Comparison of ENCODE assay signal across 8 cellular contexts in the genomic region with DNA sequence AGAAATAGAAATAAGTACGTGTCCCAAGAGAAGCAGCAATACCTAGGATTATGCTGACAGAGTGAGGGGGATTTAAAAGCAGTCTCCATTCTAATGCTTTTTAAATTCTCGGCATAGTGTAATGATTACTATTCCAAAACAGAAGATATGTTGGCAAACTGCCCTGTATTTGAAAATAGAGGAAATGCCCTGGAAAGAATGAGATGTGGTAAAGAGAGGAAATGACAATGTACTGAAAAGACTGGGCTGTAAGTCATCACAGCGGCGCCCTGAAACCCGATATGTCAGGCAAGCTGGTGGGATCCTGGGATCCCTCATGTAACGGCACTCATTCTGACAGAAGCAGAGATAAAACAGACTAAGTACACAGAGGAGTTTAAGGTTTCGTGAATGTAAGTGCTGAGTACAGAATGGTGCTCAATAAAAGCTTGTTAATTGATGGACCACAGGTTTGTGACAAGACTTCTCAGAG.
DNase-seq lines count a peak whose midpoint lies in the region; ATAC-seq and TF ChIP-seq lines count a peak whose summit lies in the region.

No MANE protein-coding gene starts in this region.

- CTCF ChIA-PET in AG04449 (lab: Yijun Ruan, JAX), result interaction anchor here (0.7 to 1.7 kb wide), 2 partner anchors 285 to 1552 kb away, joined by 3 to 6 read pairs; no protein-coding TSS in a partner anchor

- POLR2A ChIA-PET in AG04449 (lab: Yijun Ruan, JAX), result interaction anchor here (1.2 kb wide), 1 partner anchor 23 kb away, joined by 4 read pairs; no protein-coding TSS in a partner anchor

- H3K4me3 ChIP-seq in AG04449 (ENCODE audit: low read depth, low read length), result no peak overlapping the region

- no peak for TF ChIP-seq CTCF in AG04449 (IDR thresholded peaks at IDR 0.05; ENCODE audit: insufficient read depth, low read length, missing control alignments)

- ATAC-seq in SK-N-SH treated with all-trans-retinoic acid at 6 μM for 48 hours (peak; percentile 86), GM19035 (IDR thresholded peaks at IDR 0.05; ENCODE audit: unreplicated experiment) (no peak), GM19395 (IDR thresholded peaks at IDR 0.05; ENCODE audit: unreplicated experiment) (no peak)

- peak; percentile 94 for DNase-seq in AG04449 (ENCODE audit: low read depth, low spot score)
- DNase-seq in H4 (ENCODE audit: low spot score), result peak; percentile 76
- peak; percentile 85 for DNase-seq in glomerular endothelial cell (ENCODE audit: extremely low read depth, low read depth, low spot score)
- DNase-seq in smooth muscle cell of the brain vasculature (ENCODE audit: low read depth, low spot score), result peak; percentile 71
- DNase-seq in D341Med (ENCODE audit: low spot score), result no peak

TF ChIP-seq in SK-N-SH treated with all-trans-retinoic acid at 6 μM for 48 hours, 23 proteins besides CTCF, POLR2A, EP300 and RAD21:
- TF ChIP-seq GLIS3 (CRISPR knock-in tag; IDR thresholded peaks at IDR 0.05) (no peak), ZNF70 (CRISPR knock-in tag; IDR thresholded peaks at IDR 0.05) (no peak), BACH2 (CRISPR knock-in tag; IDR thresholded peaks at IDR 0.05; ENCODE audit: borderline replicate concordance) (no peak), TCF4 (CRISPR knock-in tag; IDR thresholded peaks at IDR 0.05; ENCODE audit: borderline replicate concordance) (no peak; the same call in none of the 2 replicates), TOX (CRISPR knock-in tag; IDR thresholded peaks at IDR 0.05; ENCODE audit: borderline replicate concordance) (peak; percentile 91), ZFP3 (CRISPR knock-in tag; IDR thresholded peaks at IDR 0.05) (peak; percentile 67; the same call in 1 of the 2 replicates), TSHZ2 (CRISPR knock-in tag; IDR thresholded peaks at IDR 0.05) (no peak), ESRRG (CRISPR knock-in tag; IDR thresholded peaks at IDR 0.05) (no peak), POU6F1 (CRISPR knock-in tag; IDR thresholded peaks at IDR 0.05; ENCODE audit: borderline replicate concordance, low read depth) (peak; percentile 96), PATZ1 (CRISPR knock-in tag; IDR thresholded peaks at IDR 0.05; ENCODE audit: borderline replicate concordance) (peak; percentile 93), ZC3H10 (CRISPR knock-in tag; IDR thresholded peaks at IDR 0.05) (peak; percentile 90; the same call in 1 of the 2 replicates), PPARA (CRISPR knock-in tag; IDR thresholded peaks at IDR 0.05; ENCODE audit: borderline replicate concordance) (no peak), SNAI2 (CRISPR knock-in tag; IDR thresholded peaks at IDR 0.05) (no peak), CSDC2 (CRISPR knock-in tag; IDR thresholded peaks at IDR 0.05) (no peak), RARB (CRISPR knock-in tag; IDR thresholded peaks at IDR 0.05) (peak; percentile 94), ZNF8 (CRISPR knock-in tag; IDR thresholded peaks at IDR 0.05) (peak; percentile 83), OSR1 (CRISPR knock-in tag; IDR thresholded peaks at IDR 0.05) (no peak), ISL1 (CRISPR knock-in tag; IDR thresholded peaks at IDR 0.05) (peak; percentile 98), ARNTL (CRISPR knock-in tag; IDR thresholded peaks at IDR 0.05; ENCODE audit: borderline replicate concordance, low read depth) (no peak), ZFP30 (CRISPR knock-in tag; IDR thresholded peaks at IDR 0.05) (0 out of 2 replicates have a peak, but pooled peaks have one; percentile 19), ZNF565 (CRISPR knock-in tag; conservative IDR thresholded peaks at IDR 0.05; ENCODE audit: low read depth) (no peak), CREB5 (CRISPR knock-in tag; IDR thresholded peaks at IDR 0.05; ENCODE audit: low read depth) (peak; percentile 82; the same call in 1 of the 2 replicates)
- TF ChIP-seq, protein P1, sequence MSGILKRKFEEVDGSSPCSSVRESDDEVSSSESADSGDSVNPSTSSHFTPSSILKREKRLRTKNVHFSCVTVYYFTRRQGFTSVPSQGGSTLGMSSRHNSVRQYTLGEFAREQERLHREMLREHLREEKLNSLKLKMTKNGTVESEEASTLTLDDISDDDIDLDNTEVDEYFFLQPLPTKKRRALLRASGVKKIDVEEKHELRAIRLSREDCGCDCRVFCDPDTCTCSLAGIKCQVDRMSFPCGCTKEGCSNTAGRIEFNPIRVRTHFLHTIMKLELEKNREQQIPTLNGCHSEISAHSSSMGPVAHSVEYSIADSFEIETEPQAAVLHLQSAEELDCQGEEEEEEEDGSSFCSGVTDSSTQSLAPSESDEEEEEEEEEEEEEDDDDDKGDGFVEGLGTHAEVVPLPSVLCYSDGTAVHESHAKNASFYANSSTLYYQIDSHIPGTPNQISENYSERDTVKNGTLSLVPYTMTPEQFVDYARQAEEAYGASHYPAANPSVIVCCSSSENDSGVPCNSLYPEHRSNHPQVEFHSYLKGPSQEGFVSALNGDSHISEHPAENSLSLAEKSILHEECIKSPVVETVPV (CRISPR knock-in tag; IDR thresholded peaks at IDR 0.05), result peak; percentile 65; the same call in 1 of the 2 replicates
